Comparison of ENCODE assay signal across 7 cellular contexts in genomic region chr1:207049514-207049913, GRCh38. TPM values are rescaled to one million over a fixed set of nuclear protein-coding genes. Genes with fewer than 3 reads are reported as not detected.
DNase-seq lines count a peak whose midpoint lies in the region; ATAC-seq and TF ChIP-seq lines count a peak whose summit lies in the region.
"Had no signal": no experiment of that assay in that cellular context is flagged by ENCODE, and none has a peak within 500 bp of the region (broad histone marks: within the 10 kb centered on the region; RNA-seq: fewer than 3 reads in every experiment).

No MANE protein-coding gene starts in this region.

- DNase-seq in right atrium auricular region (ENCODE audit: low spot score), result no peak
- DNase-seq in left cardiac atrium, result no peak
- no peak for DNase-seq in right cardiac atrium
- DNase-seq: activated CD4-positive, CD25-positive, alpha-beta regulatory T cell treated with anti-CD3 and anti-CD28 coated beads, Interleukin-2, amount 50 U/mL, for 72 hours had no signal

- H3K4me3 ChIP-seq in right atrium auricular region (peak overlapping the region; percentile 79 to 83), right cardiac atrium (ENCODE audit: low read length) (peak overlapping the region; percentile 93), urinary bladder (ENCODE audit: low read depth, low read length) (peak overlapping the region; percentile 5)

- intact Hi-C loops in left cardiac atrium (cut with DNase I), result no loop called here
- intact Hi-C loops in right cardiac atrium (cut with DNase I), result no loop called here

- 59% methylated on average over 8 of the region's 8 CpGs for WGBS in right cardiac atrium
- 50% methylated on average over 8 of the region's 8 CpGs for WGBS in urinary bladder

- TF ChIP-seq CTCF in right atrium auricular region (IDR thresholded peaks at IDR 0.05), result no peak

- H3K36me3 ChIP-seq in right atrium auricular region (peaks cover 12% of the 10 kb centered on the region), urinary bladder (ENCODE audit: insufficient read depth) (peaks cover 2% of the 10 kb centered on the region)

- H3K4me1 ChIP-seq in right atrium auricular region, result peaks cover 0 to 69% of the 10 kb centered on the region in 2 donors
- H3K4me1 ChIP-seq in right cardiac atrium (ENCODE audit: control insufficient read depth, insufficient read depth, low read length), result no peaks in the 10 kb centered on the region
- H3K4me1 ChIP-seq in urinary bladder (ENCODE audit: insufficient read depth), result no peaks in the 10 kb centered on the region

- H3K9me3 ChIP-seq in right atrium auricular region, result no peaks in the 10 kb centered on the region
- no peaks in the 10 kb centered on the region for H3K9me3 ChIP-seq in right cardiac atrium (ENCODE audit: control insufficient read depth, low read length)

- no peak for ATAC-seq in left cardiac atrium
- no peak for ATAC-seq in right cardiac atrium
- no peak for ATAC-seq in GM21360 (IDR thresholded peaks at IDR 0.05; ENCODE audit: unreplicated experiment)
- no peak for ATAC-seq in GM21529 (IDR thresholded peaks at IDR 0.05; ENCODE audit: unreplicated experiment)

- H3K27me3 ChIP-seq in right atrium auricular region (no peaks in the 10 kb centered on the region), right cardiac atrium (ENCODE audit: control insufficient read depth, insufficient read depth) (no peaks in the 10 kb centered on the region)

- H3K27ac ChIP-seq in right atrium auricular region (peak overlapping the region in 1 of 2 donors; percentile 97), right cardiac atrium (ENCODE audit: low read length) (no peak overlapping the region), urinary bladder (ENCODE audit: low read depth) (no peak overlapping the region)

RNA-seq across cellular contexts. Expression of gene YOD1, which starts 1.5 kb away (rescaled TPM):
- total RNA-seq in right atrium auricular region (1 to 10 TPM; 3.5 to 4.7 TPM), left cardiac atrium (1 to 10 TPM; 3.4 to 5.9 TPM), right cardiac atrium (1 to 10 TPM; 4.6 to 5.0 (median 4.8) TPM), urinary bladder (18.1 TPM)
- polyA plus RNA-seq in right cardiac atrium (1.6 TPM), urinary bladder (2.8 TPM)

RNA-seq across cellular contexts. Expression of gene PFKFB2, which starts 3.6 kb away (rescaled TPM):
- total RNA-seq in right atrium auricular region (10 to 100 TPM; 11.8 to 27.5 TPM), left cardiac atrium (10 to 100 TPM; 28.2 to 42.8 TPM), right cardiac atrium (10 to 100 TPM; 16.4 to 29.7 (median 21.7) TPM), urinary bladder (9.3 TPM)
- polyA plus RNA-seq in right cardiac atrium (9.4 TPM), urinary bladder (3.4 TPM)

RNA-seq across cellular contexts. Expression of gene C1orf116, which starts 17.0 kb away (rescaled TPM):
- total RNA-seq in right atrium auricular region, result under 1 TPM; 0.07 to 0.35 TPM
- under 1 TPM; 0.06 to 0.10 TPM for total RNA-seq in left cardiac atrium
- total RNA-seq in right cardiac atrium, result under 1 TPM in 3 of 4 donors, not detected in 1; 0.06 to 0.14 (median 0.08) TPM
- 0.05 TPM for polyA plus RNA-seq in right cardiac atrium
- total RNA-seq in urinary bladder, result 6.2 TPM
- 2.7 TPM for polyA plus RNA-seq in urinary bladder

RNA-seq across cellular contexts. Expression of gene C4BPB, which starts 39.1 kb away (rescaled TPM):
- total RNA-seq in right atrium auricular region, result not detected
- 1 to 10 TPM in 1 of 2 donors, not detected in 1; 2.4 TPM for total RNA-seq in left cardiac atrium
- under 1 TPM in 1 of 4 donors, not detected in 3; 0.43 TPM for total RNA-seq in right cardiac atrium
- polyA plus RNA-seq in right cardiac atrium, result 0.05 TPM
- 1.6 TPM for total RNA-seq in urinary bladder
- 0.46 TPM for polyA plus RNA-seq in urinary bladder

RNA-seq across cellular contexts. Expression of gene C4BPA, which starts 54.5 kb away (rescaled TPM):
- total RNA-seq in right atrium auricular region (1 to 10 TPM in 1 of 2 donors, not detected in 1; 3.6 TPM), left cardiac atrium (not detected), right cardiac atrium (under 1 TPM in 1 of 4 donors, not detected in 3; 0.14 TPM), urinary bladder (0.95 TPM)
- polyA plus RNA-seq in right cardiac atrium (not detected), urinary bladder (0.91 TPM)

Comparison
In these comparisons a context has a peak if more than half of its experiments do, and no peak if none do; other contexts are left out.
1. H3K4me3 ChIP-seq: peak in every context shown above with its lines; median percentile 93 in right cardiac atrium; 81 in right atrium auricular region; 5 in urinary bladder.